Comparison of ENCODE assay signal across 8 cellular contexts in genomic region chr1:13965770-13966398, GRCh38.
DNase-seq lines count a peak whose midpoint lies in the region; ATAC-seq and TF ChIP-seq lines count a peak whose summit lies in the region.

No MANE protein-coding gene starts in this region.

- no peak overlapping the region for H3K9ac ChIP-seq in neural cell (ENCODE audit: low read length)

- POLR2A ChIA-PET in PC-9 (lab: Charles Lee; ENCODE audit: unreplicated experiment) = no interaction called here

- intact Hi-C loops in PC-9 (cut with micrococcal nuclease; ENCODE audit: unreplicated experiment) (loop anchor here (10.0 kb wide), 2 partner anchors 541 to 1079 kb away; no protein-coding TSS in a partner anchor), esophagus squamous epithelium (cut with DNase I) (loop anchor here (10.0 kb wide), 1 partner anchor 1079 kb away; no protein-coding TSS in a partner anchor)

- no peaks in the 10 kb centered on the region for H3K79me2 ChIP-seq in PC-9 (ENCODE audit: low read depth)
- no peaks in the 10 kb centered on the region for H3K79me2 ChIP-seq in neural cell (replicated peaks; ENCODE audit: insufficient read depth, low read length)

- peaks cover 3% of the 10 kb centered on the region for H3K9me3 Mint-ChIP-seq in activated naive CD4-positive, alpha-beta T cell treated with anti-CD3 and anti-CD28 coated beads, Interleukin-2, amount 10 ng/mL, durations not matched to agents 7 days and 5 days
- peaks cover 3 to 6% of the 10 kb centered on the region in 2 donors for H3K9me3 Mint-ChIP-seq in activated T-cell treated with anti-CD3 and anti-CD28 coated beads, Interleukin-2, amount 50 U/mL, for 72 hours

- H3K4me1 ChIP-seq in PC-9 (replicated peaks; ENCODE audit: insufficient read depth) (no peaks in the 10 kb centered on the region), esophagus squamous epithelium (peaks cover 0 to 7% (median 0%) of the 10 kb centered on the region in 3 donors)

- H3K9me2 ChIP-seq in PC-9 (ENCODE audit: insufficient read depth) (no peaks in the 10 kb centered on the region), neural cell (ENCODE audit: insufficient read depth, low read length) (no peaks in the 10 kb centered on the region)

- ATAC-seq in activated T-cell treated with anti-CD3 and anti-CD28 coated beads, Interleukin-2, amount 50 U/mL, for 72 hours (replicated peaks in 1 of 2) = no peak

- H3K9me3 ChIP-seq in PC-9 (ENCODE audit: insufficient read depth, low read depth) (no peaks in the 10 kb centered on the region), esophagus squamous epithelium (peaks cover 0 to 8% (median under 1%) of the 10 kb centered on the region in 3 donors), neural cell (ENCODE audit: low read length) (peaks cover 3% of the 10 kb centered on the region)

- no peaks in the 10 kb centered on the region for H3K36me3 ChIP-seq in PC-9 (ENCODE audit: low read depth)
- no peaks in the 10 kb centered on the region for H3K36me3 ChIP-seq in esophagus squamous epithelium
- H3K36me3 ChIP-seq in neural cell (ENCODE audit: insufficient read depth, low read length) = no peaks in the 10 kb centered on the region

- H3K27me3 ChIP-seq in PC-9 (ENCODE audit: insufficient read depth, low read depth) = no peaks in the 10 kb centered on the region
- H3K27me3 ChIP-seq in esophagus squamous epithelium = peaks cover 0 to 54% (median 0%) of the 10 kb centered on the region in 4 donors
- no peaks in the 10 kb centered on the region for H3K27me3 ChIP-seq in neural cell (ENCODE audit: insufficient read depth, low read depth, low read length)

- H3K27me3 Mint-ChIP-seq in activated naive CD4-positive, alpha-beta T cell treated with anti-CD3 and anti-CD28 coated beads, Interleukin-2, amount 10 ng/mL, durations not matched to agents 7 days and 5 days = peaks cover 24% of the 10 kb centered on the region
- H3K27me3 Mint-ChIP-seq in activated T-cell treated with anti-CD3 and anti-CD28 coated beads, Interleukin-2, amount 50 U/mL, for 72 hours (ENCODE audit: low read depth) = peaks cover 28% of the 10 kb centered on the region

- peak; percentile 58 for TF ChIP-seq RAD21 in Ishikawa (IDR thresholded peaks at IDR 0.05; ENCODE audit: low read depth)
- peak; percentile 99 for TF ChIP-seq RAD21 in neural cell (conservative IDR thresholded peaks at IDR 0.05)

- CTCF ChIA-PET in PC-9 (lab: Charles Lee) = no interaction called here
- CTCF ChIA-PET in activated naive CD4-positive, alpha-beta T cell treated with anti-CD3 and anti-CD28 coated beads, Interleukin-2, amount 10 ng/mL, durations not matched to agents 7 days and 5 days (lab: Charles Lee) = no interaction called here

- H3K4me2 ChIP-seq in PC-9 = no peak overlapping the region
- H3K4me2 ChIP-seq in neural cell (ENCODE audit: low read length) = no peak overlapping the region

- no peak overlapping the region for H3K27ac ChIP-seq in PC-9
- H3K27ac ChIP-seq in esophagus squamous epithelium = no peak overlapping the region
- no peak overlapping the region for H3K27ac ChIP-seq in neural cell (ENCODE audit: low read length)

- H3F3A ChIP-seq in PC-9 (ENCODE audit: insufficient read depth, low read depth) (no peaks in the 10 kb centered on the region), neural cell (ENCODE audit: insufficient read depth, low read length, poor library complexity, severe bottlenecking) (no peaks in the 10 kb centered on the region)

- no peaks in the 10 kb centered on the region for H3K4me1 Mint-ChIP-seq in activated naive CD4-positive, alpha-beta T cell treated with anti-CD3 and anti-CD28 coated beads, Interleukin-2, amount 10 ng/mL, durations not matched to agents 7 days and 5 days
- H3K4me1 Mint-ChIP-seq in activated T-cell treated with anti-CD3 and anti-CD28 coated beads, Interleukin-2, amount 50 U/mL, for 72 hours (ENCODE audit: low read depth) = no peaks in the 10 kb centered on the region

- H2AFZ ChIP-seq in PC-9 (no peak overlapping the region), neural cell (ENCODE audit: low read depth, low read length) (no peak overlapping the region)

- WGBS in esophagus squamous epithelium, 2 donors = 15 to 21% methylated on average over 5 to 8 of the region's 8 CpGs

- no peaks in the 10 kb centered on the region for H4K20me1 ChIP-seq in PC-9 (ENCODE audit: insufficient read depth)
- no peaks in the 10 kb centered on the region for H4K20me1 ChIP-seq in neural cell (ENCODE audit: insufficient read depth)

- peak; percentile 40; the same call in 1 of the 2 replicates for TF ChIP-seq CTCF in PC-9 (conservative IDR thresholded peaks at IDR 0.05)
- peak in 5 of 6 experiments; percentile 22 to 72 (median 48) for TF ChIP-seq CTCF in esophagus squamous epithelium (IDR thresholded peaks at IDR 0.05)
- TF ChIP-seq CTCF in neural cell (IDR thresholded peaks at IDR 0.05; ENCODE audit: poor library complexity, severe bottlenecking) = peak; percentile 95

- no peak for TF ChIP-seq EP300 in Ishikawa (IDR thresholded peaks at IDR 0.05; ENCODE audit: borderline replicate concordance)
- TF ChIP-seq EP300 in neural cell (conservative IDR thresholded peaks at IDR 0.05; ENCODE audit: poor library complexity, severe bottlenecking) = no peak

- peak; percentile 86 for DNase-seq in DMS 273 (lab: John Stamatoyannopoulos, UW; ENCODE audit: unreplicated experiment)
- DNase-seq in PC-9 = peak in 1 of 2 experiments; percentile 13
- DNase-seq in esophagus squamous epithelium (lab: John Stamatoyannopoulos, UW) = no peak
- no peak for DNase-seq in activated naive CD4-positive, alpha-beta T cell treated with anti-CD3 and anti-CD28 coated beads, Interleukin-2, amount 10 ng/mL, durations not matched to agents 7 days and 5 days
- DNase-seq in activated T-cell treated with anti-CD3 and anti-CD28 coated beads, Interleukin-2, amount 50 U/mL, for 72 hours = no peak
- DNase-seq in activated T-cell treated with anti-CD3 and anti-CD28 coated beads for 4 hours = no peak

- H3K4me3 ChIP-seq in PC-9 (no peak overlapping the region), esophagus squamous epithelium (no peak overlapping the region), neural cell (ENCODE audit: low read length) (no peak overlapping the region)

- H3K36me3 Mint-ChIP-seq in activated naive CD4-positive, alpha-beta T cell treated with anti-CD3 and anti-CD28 coated beads, Interleukin-2, amount 10 ng/mL, durations not matched to agents 7 days and 5 days = no peaks in the 10 kb centered on the region
- H3K36me3 Mint-ChIP-seq in activated T-cell treated with anti-CD3 and anti-CD28 coated beads, Interleukin-2, amount 50 U/mL, for 72 hours (ENCODE audit: insufficient read depth in 2 of 2) = peaks cover 0 to 1% of the 10 kb centered on the region in 2 donors

- BruUV-seq in PC-9 (replicated peaks; lab: Mats Ljungman, UMichigan) = no TSS peak

- no peak overlapping the region for H3K4me3 Mint-ChIP-seq in activated naive CD4-positive, alpha-beta T cell treated with anti-CD3 and anti-CD28 coated beads, Interleukin-2, amount 10 ng/mL, durations not matched to agents 7 days and 5 days
- no peak overlapping the region for H3K4me3 Mint-ChIP-seq in activated T-cell treated with anti-CD3 and anti-CD28 coated beads, Interleukin-2, amount 50 U/mL, for 72 hours

- TF ChIP-seq POLR2A in esophagus squamous epithelium (IDR thresholded peaks at IDR 0.05) = no peak

- no peak overlapping the region for H3K27ac Mint-ChIP-seq in activated naive CD4-positive, alpha-beta T cell treated with anti-CD3 and anti-CD28 coated beads, Interleukin-2, amount 10 ng/mL, durations not matched to agents 7 days and 5 days
- H3K27ac Mint-ChIP-seq in activated T-cell treated with anti-CD3 and anti-CD28 coated beads, Interleukin-2, amount 50 U/mL, for 72 hours = no peak overlapping the region

TF ChIP-seq in Ishikawa, 13 proteins besides CTCF, POLR2A, EP300 and RAD21 (continues in another document):
- no peak for TF ChIP-seq CREB1 (IDR thresholded peaks at IDR 0.05; ENCODE audit: low read depth)

TF ChIP-seq in neural cell, 6 proteins besides CTCF, POLR2A, EP300 and RAD21:
- TF ChIP-seq SMC3 (conservative IDR thresholded peaks at IDR 0.05; ENCODE audit: poor library complexity) = peak; percentile 99
- TF ChIP-seq EZH2 (IDR thresholded peaks at IDR 0.05; ENCODE audit: borderline replicate concordance, insufficient read depth, low read length, poor library complexity, severe bottlenecking) = no peak
TF ChIP-seq in neural cell: peak in this region for 1.

Comparison
In these comparisons a context has a peak if more than half of its experiments do, and no peak if none do; other contexts are left out.
1. CTCF ChIP-seq: peak in every context shown above with its lines; median percentile 95 in neural cell; 48 in esophagus squamous epithelium; 40 in PC-9.